In genomic region chr17:7842950-7843535, GRCh38 we compare ENCODE assay signal across 8 cellular contexts.
A peak's percentile ranks its signal among the peaks of the same experiment; 100 is the strongest.
DNase-seq lines count a peak whose midpoint lies in the region; ATAC-seq lines count a peak whose summit lies in the region.

No MANE protein-coding gene starts in this region.

- H3K9ac ChIP-seq in HUES6 (ENCODE audit: low read length) (peak overlapping the region; percentile 79), subcutaneous abdominal adipose tissue (ENCODE audit: low read length in 5 of 5) (peak overlapping the region; percentile 92 to 100 (median 99))

- DNase-seq in NCI-H1694 treated with DMSO at 0.1 percent for 48 hours (lab: John Stamatoyannopoulos, UW) (peak; percentile 3), NCI-H1694 (lab: John Stamatoyannopoulos, UW) (no peak), UCSD-AML1 (lab: John Stamatoyannopoulos, UW; ENCODE audit: unreplicated experiment) (peak; percentile 84), memory B cell (ENCODE audit: low spot score in 2 of 2) (peak in 1 of 2 donors; percentile 79), HuH-7 (ENCODE audit: low spot score) (no peak)
- DNase-seq in effector memory CD8-positive, alpha-beta T cell: peak in 2 of 3 experiments; percentile 48 to 53

- H3K27ac ChIP-seq in HUES6 (ENCODE audit: low read depth, low read length): peak overlapping the region; percentile 68; the same call in 1 of the 2 replicates
- peak overlapping the region; percentile 100 for H3K27ac ChIP-seq in subcutaneous abdominal adipose tissue (ENCODE audit: low read depth, low read length)

- H3K9me3 Mint-ChIP-seq in effector memory CD8-positive, alpha-beta T cell: no peaks in the 10 kb centered on the region
- H3K9me3 Mint-ChIP-seq in memory B cell: no peaks in the 10 kb centered on the region

- H3K4me3 Mint-ChIP-seq in effector memory CD8-positive, alpha-beta T cell: peak overlapping the region; percentile 93 to 100
- peak overlapping the region; percentile 97 for H3K4me3 Mint-ChIP-seq in memory B cell

- ATAC-seq in effector memory CD8-positive, alpha-beta T cell (replicated peaks): no peak
- ATAC-seq in memory B cell (ENCODE audit: low read depth): no peak

- H3K36me3 Mint-ChIP-seq in effector memory CD8-positive, alpha-beta T cell (ENCODE audit: insufficient read depth): peaks cover 89% of the 10 kb centered on the region
- peaks cover 10% of the 10 kb centered on the region for H3K36me3 Mint-ChIP-seq in memory B cell

- peaks cover 56 to 59% of the 10 kb centered on the region in 2 donors for H3K4me1 Mint-ChIP-seq in effector memory CD8-positive, alpha-beta T cell (ENCODE audit: low read depth in 2 of 2)
- peaks cover 46% of the 10 kb centered on the region for H3K4me1 Mint-ChIP-seq in memory B cell

- peaks cover 12% of the 10 kb centered on the region for H3K36me3 ChIP-seq in HUES6 (ENCODE audit: control insufficient read depth, insufficient read depth, low read length)
- H3K36me3 ChIP-seq in subcutaneous abdominal adipose tissue (ENCODE audit: control insufficient read depth in 5 of 5, insufficient read depth in 5 of 5, low read length in 5 of 5): peaks cover 0 to 35% (median 22%) of the 10 kb centered on the region in 5 donors

- no peaks in the 10 kb centered on the region for H3K27me3 Mint-ChIP-seq in effector memory CD8-positive, alpha-beta T cell
- no peaks in the 10 kb centered on the region for H3K27me3 Mint-ChIP-seq in memory B cell

- H3K27ac Mint-ChIP-seq in effector memory CD8-positive, alpha-beta T cell: peak overlapping the region; percentile 100
- peak overlapping the region; percentile 99 for H3K27ac Mint-ChIP-seq in memory B cell

- H3K4me3 ChIP-seq in HUES6 (ENCODE audit: low read depth, low read length) (peak overlapping the region; percentile 95), subcutaneous abdominal adipose tissue (ENCODE audit: low read depth in 1 of 5, low read length in 5 of 5) (peak overlapping the region; percentile 77 to 94 (median 83))

- peaks cover 21% of the 10 kb centered on the region for H3K4me1 ChIP-seq in HUES6 (ENCODE audit: control insufficient read depth, insufficient read depth, low read length)
- H3K4me1 ChIP-seq in subcutaneous abdominal adipose tissue (ENCODE audit: control insufficient read depth in 5 of 5, insufficient read depth in 5 of 5, low read length in 5 of 5): peaks cover 12 to 58% (median 45%) of the 10 kb centered on the region in 5 donors

- H3K27me3 ChIP-seq in HUES6 (ENCODE audit: control insufficient read depth, insufficient read depth, low read length) (peaks cover 31% of the 10 kb centered on the region), subcutaneous abdominal adipose tissue (ENCODE audit: control insufficient read depth in 5 of 5, insufficient read depth in 4 of 5, low read length in 5 of 5) (peaks cover 0 to 6% (median 0%) of the 10 kb centered on the region in 5 donors)

- H3K9me3 ChIP-seq in HUES6 (ENCODE audit: control insufficient read depth, insufficient read depth, low read depth, low read length) (no peaks in the 10 kb centered on the region), subcutaneous abdominal adipose tissue (ENCODE audit: control insufficient read depth in 5 of 5, low read length in 5 of 5) (no peaks in the 10 kb centered on the region)

Comparison
In these comparisons a context has a peak if more than half of its experiments do, and no peak if none do; other contexts are left out.
1. DNase-seq: peak in NCI-H1694 treated with DMSO at 0.1 percent for 48 hours (single experiment), UCSD-AML1 (single experiment) and effector memory CD8-positive, alpha-beta T cell (2 of 3); none in NCI-H1694 (single experiment) and HuH-7 (single experiment).